In genomic region chr6:28137458-28138020, GRCh38 we compare ENCODE assay signal across 1 cellular context.
TF ChIP-seq lines count a peak whose summit lies in the region.

No MANE protein-coding gene starts in this region.

TF ChIP-seq in HCT116, 20 proteins besides CTCF, POLR2A, EP300 and RAD21 (continued from another document):
- no peak for TF ChIP-seq REST (IDR thresholded peaks at IDR 0.05; ENCODE audit: low read depth)
- no peak for TF ChIP-seq TCF7L2 (IDR thresholded peaks at IDR 0.05; ENCODE audit: borderline replicate concordance, extremely low read depth, insufficient read depth, insufficient read length)
- TF ChIP-seq SIN3A (IDR thresholded peaks at IDR 0.05; ENCODE audit: low read depth): no peak
- no peak for TF ChIP-seq EZH2 (IDR thresholded peaks at IDR 0.05)
- no peak for TF ChIP-seq SRF (IDR thresholded peaks at IDR 0.05; ENCODE audit: low read depth)
- TF ChIP-seq YY1 (IDR thresholded peaks at IDR 0.05; ENCODE audit: extremely low read depth, insufficient replicate concordance, low read depth, low read length): no peak
- no peak for TF ChIP-seq FOSL1 (IDR thresholded peaks at IDR 0.05; ENCODE audit: low read depth)
- TF ChIP-seq MAX (IDR thresholded peaks at IDR 0.05): no peak
- no peak for TF ChIP-seq ATF3 (IDR thresholded peaks at IDR 0.05)
- no peak for TF ChIP-seq EGR1 (IDR thresholded peaks at IDR 0.05; ENCODE audit: low read depth)
- TF ChIP-seq EZH2phosphoT487 (IDR thresholded peaks at IDR 0.05; ENCODE audit: borderline replicate concordance): no peak
- TF ChIP-seq JUND (IDR thresholded peaks at IDR 0.05): no peak
- no peak for TF ChIP-seq POLR2AphosphoS5 (IDR thresholded peaks at IDR 0.05; ENCODE audit: low read depth, low read length)
- no peak for TF ChIP-seq CBX3 (IDR thresholded peaks at IDR 0.05; ENCODE audit: low read depth)
- TF ChIP-seq CEBPB (IDR thresholded peaks at IDR 0.05; ENCODE audit: low read depth): no peak
